In genomic region chr22:38707346-38707745, GRCh38 we compare ENCODE assay signal across 8 cellular contexts. TPM values are rescaled to one million over a fixed set of nuclear protein-coding genes. Genes with fewer than 3 reads are reported as not detected.
A peak's percentile ranks its signal among the peaks of the same experiment; 100 is the strongest.
DNase-seq lines count a peak whose midpoint lies in the region; ATAC-seq and TF ChIP-seq lines count a peak whose summit lies in the region.

No MANE protein-coding gene starts in this region.

- peaks cover 62% of the 10 kb centered on the region for H3K4me1 Mint-ChIP-seq in activated T-cell treated with anti-CD3 and anti-CD28 coated beads, Interleukin-2, amount 50 U/mL, for 4 hours (ENCODE audit: low read depth)

- peaks cover 0 to 44% (median 20%) of the 10 kb centered on the region in 4 donors for H3K4me1 ChIP-seq in tibial artery

- H3K4me3 Mint-ChIP-seq in activated T-cell treated with anti-CD3 and anti-CD28 coated beads, Interleukin-2, amount 50 U/mL, for 4 hours: peak overlapping the region; percentile 92

- CTCF ChIA-PET in HEK293T (lab: Yijun Ruan, JAX): interaction anchor here (2.3 kb wide), 1 partner anchor 11 kb away, joined by 7 read pairs; no protein-coding TSS in a partner anchor

- no peaks in the 10 kb centered on the region for H3K9me3 Mint-ChIP-seq in activated T-cell treated with anti-CD3 and anti-CD28 coated beads, Interleukin-2, amount 50 U/mL, for 4 hours

- H3K4me3 ChIP-seq in WERI-Rb-1 (ENCODE audit: low read depth, low read length): peak overlapping the region; percentile 81
- H3K4me3 ChIP-seq in iPS-18c (ENCODE audit: insufficient read depth, low read depth, low read length): peak overlapping the region; percentile 89
- peak overlapping the region; percentile 85 to 97 for H3K4me3 ChIP-seq in tibial artery

- H3K27ac ChIP-seq in WERI-Rb-1 (no peak overlapping the region), tibial artery (peak overlapping the region; percentile 87 to 96)

- H3K36me3 Mint-ChIP-seq in activated T-cell treated with anti-CD3 and anti-CD28 coated beads, Interleukin-2, amount 50 U/mL, for 4 hours (ENCODE audit: insufficient read depth): peaks cover 27% of the 10 kb centered on the region

- no peak for DNase-seq in activated T-cell treated with anti-CD3 and anti-CD28 coated beads, Interleukin-2, amount 50 U/mL, for 4 hours
- no peak for DNase-seq in activated T-cell treated with anti-CD3 and anti-CD28 coated beads, Interleukin-2, amount 50 U/mL, for 48 hours
- DNase-seq in WERI-Rb-1 (no peak), tibial artery (no peak), pons (ENCODE audit: low spot score) (no peak), HEK293T (ENCODE audit: extremely low spot score) (no peak)

- H3K27me3 Mint-ChIP-seq in activated T-cell treated with anti-CD3 and anti-CD28 coated beads, Interleukin-2, amount 50 U/mL, for 4 hours (ENCODE audit: low read depth): no peaks in the 10 kb centered on the region

- intact Hi-C loops in tibial artery (cut with DNase I; ENCODE audit: low total_unique reads): loop anchor here (5.0 kb wide), 1 partner anchor 45 kb away; no protein-coding TSS in a partner anchor

- H3K36me3 ChIP-seq in WERI-Rb-1 (peaks cover 52% of the 10 kb centered on the region), tibial artery (peaks cover 0 to 13% (median 6%) of the 10 kb centered on the region in 3 donors)

- H3K27me3 ChIP-seq in WERI-Rb-1 (ENCODE audit: insufficient read depth, low read depth, severe bottlenecking): no peaks in the 10 kb centered on the region
- no peaks in the 10 kb centered on the region for H3K27me3 ChIP-seq in tibial artery

- H3K9me3 ChIP-seq in WERI-Rb-1 (ENCODE audit: severe bottlenecking): no peaks in the 10 kb centered on the region
- H3K9me3 ChIP-seq in iPS-18c (ENCODE audit: control insufficient read depth, insufficient read depth, low read length): no peaks in the 10 kb centered on the region
- no peaks in the 10 kb centered on the region for H3K9me3 ChIP-seq in tibial artery

- no peak for TF ChIP-seq CTCF in WERI-Rb-1 (IDR thresholded peaks at IDR 0.05; ENCODE audit: low read depth, low read length)
- no peak for TF ChIP-seq CTCF in tibial artery (IDR thresholded peaks at IDR 0.05)

- POLR2A ChIA-PET in HEK293T (lab: Yijun Ruan, JAX): interaction anchor here (0.7 to 5.5 kb wide), 6 partner anchors 13 to 170 kb away, joined by 3 to 50 read pairs (median 4); partner anchors contain the start of gene TOMM22

- no peak for ATAC-seq in activated T-cell treated with anti-CD3 and anti-CD28 coated beads, Interleukin-2, amount 50 U/mL, for 4 hours
- no peak for ATAC-seq in GM21526 (IDR thresholded peaks at IDR 0.05; ENCODE audit: low FRiP score, unreplicated experiment)

TF ChIP-seq in HEK293T, 16 proteins besides CTCF, POLR2A, EP300 and RAD21:
- TF ChIP-seq FOXK2 (IDR thresholded peaks at IDR 0.05): no peak
- no peak for TF ChIP-seq SP1 (IDR thresholded peaks at IDR 0.05)
- TF ChIP-seq TARDBP (IDR thresholded peaks at IDR 0.05): no peak
- no peak for TF ChIP-seq ZNF384 (IDR thresholded peaks at IDR 0.05)
- no peak for TF ChIP-seq LEF1 (IDR thresholded peaks at IDR 0.05; ENCODE audit: borderline replicate concordance)
TF ChIP-seq in HEK293T: peak in this region for 0.

RNA-seq across cellular contexts. Expression of gene GTPBP1, which starts 1.6 kb away (rescaled TPM):
- total RNA-seq in activated T-cell treated with anti-CD3 and anti-CD28 coated beads, Interleukin-2, amount 50 U/mL, for 4 hours: 10 to 100 TPM; 69.9 to 80.4 (median 76.5) TPM

RNA-seq across cellular contexts. Expression of gene JOSD1, which starts 6.6 kb away (rescaled TPM):
- 10 to 100 TPM; 65.3 to 76.0 (median 72.8) TPM for total RNA-seq in activated T-cell treated with anti-CD3 and anti-CD28 coated beads, Interleukin-2, amount 50 U/mL, for 4 hours

RNA-seq across cellular contexts. Expression of gene TOMM22, which starts 25.6 kb away (rescaled TPM):
- 100 to 1,000 TPM; 247 to 280 (median 249) TPM for total RNA-seq in activated T-cell treated with anti-CD3 and anti-CD28 coated beads, Interleukin-2, amount 50 U/mL, for 4 hours

RNA-seq across cellular contexts. Expression of gene SUN2, which starts 48.5 kb away (rescaled TPM):
- 10 to 100 TPM; 30.1 to 44.6 (median 44.0) TPM for total RNA-seq in activated T-cell treated with anti-CD3 and anti-CD28 coated beads, Interleukin-2, amount 50 U/mL, for 4 hours

RNA-seq across cellular contexts. Expression of gene CBY1, which starts 50.9 kb away (rescaled TPM):
- total RNA-seq in activated T-cell treated with anti-CD3 and anti-CD28 coated beads, Interleukin-2, amount 50 U/mL, for 4 hours: 1 to 10 TPM; 4.7 to 6.7 (median 4.9) TPM
